17 cellular contexts compared by ENCODE assay signal in the genomic region with DNA sequence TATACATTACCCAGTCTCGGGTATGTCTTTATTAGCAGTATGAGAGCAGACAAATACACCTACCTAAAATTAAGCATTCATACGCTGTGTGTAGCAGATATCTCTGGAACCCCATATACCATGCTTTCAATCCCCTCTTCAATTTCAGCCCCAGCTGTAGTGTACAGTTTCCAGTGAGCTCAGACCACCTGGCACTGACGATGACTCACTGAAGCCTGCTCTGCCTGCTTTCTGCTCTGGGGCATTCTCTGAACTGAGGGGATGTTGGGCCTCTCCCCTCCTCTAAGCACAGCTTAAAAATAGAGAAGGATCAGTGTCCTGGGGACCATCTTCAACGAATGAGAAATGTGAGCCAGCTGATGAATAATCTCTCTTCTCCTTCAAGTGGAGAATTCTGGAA. TPM values are rescaled to one million over a fixed set of nuclear protein-coding genes. Genes with fewer than 3 reads are reported as not detected.
DNase-seq lines count a peak whose midpoint lies in the region; ATAC-seq and TF ChIP-seq lines count a peak whose summit lies in the region.
"Had no signal": no experiment of that assay in that cellular context is flagged by ENCODE, and none has a peak within 500 bp of the region (broad histone marks: within the 10 kb centered on the region; RNA-seq: fewer than 3 reads in every experiment).

No MANE protein-coding gene starts in this region.

- H3K36me3 Mint-ChIP-seq in CD4-positive, CD25-positive, alpha-beta regulatory T cell, result no peaks in the 10 kb centered on the region

- intact Hi-C loops in heart right ventricle (cut with DNase I), result no loop called here

- H3K27ac ChIP-seq in CD4-positive, CD25-positive, alpha-beta regulatory T cell (ENCODE audit: insufficient read depth, low read length, poor library complexity, severe bottlenecking), result no peak overlapping the region
- no peak overlapping the region for H3K27ac ChIP-seq in heart right ventricle

- no peaks in the 10 kb centered on the region for H3K9me3 ChIP-seq in CD4-positive, CD25-positive, alpha-beta regulatory T cell (ENCODE audit: control insufficient read depth in 2 of 2, low read length in 2 of 2)
- no peaks in the 10 kb centered on the region for H3K9me3 ChIP-seq in heart right ventricle
- H3K9me3 ChIP-seq: Caco-2 had no signal

- peak in 1 of 2 donors; percentile 50 for ATAC-seq in CD4-positive, CD25-positive, alpha-beta regulatory T cell (ENCODE audit: low read depth in 2 of 2)
- ATAC-seq in HG02610 (IDR thresholded peaks at IDR 0.05; ENCODE audit: unreplicated experiment), result peak; percentile 56
- ATAC-seq in SK-N-SH treated with all-trans-retinoic acid at 6 μM for 48 hours, result peak; percentile 44; the same call in 2 of the 3 replicates
- no peak for ATAC-seq in heart right ventricle

- no peaks in the 10 kb centered on the region for H3K9me3 Mint-ChIP-seq in CD4-positive, CD25-positive, alpha-beta regulatory T cell
- H3K9me3 Mint-ChIP-seq: activated T-helper 2 cell treated with anti-CD3 and anti-CD28 coated beads, Interferon-gamma antibody, Interleukin-2, Interleukin-4, amounts not matched to agents 10 μg/mL and 5 μg/mL and 100 μg/mL, durations not matched to agents 14 hours and 24 hours and 36 hours had no signal

- DNase-seq in CD4-positive, CD25-positive, alpha-beta regulatory T cell, result no peak
- DNase-seq in islet precursor cell, result peak; percentile 71
- no peak for DNase-seq in SHP77 (lab: John Stamatoyannopoulos, UW)
- DNase-seq in CD1c-positive myeloid dendritic cell (ENCODE audit: extremely low spot score), result no peak
- DNase-seq in heart right ventricle, result no peak
- no peak for DNase-seq in NCI-H2029 (lab: John Stamatoyannopoulos, UW)
- DNase-seq: activated CD4-positive, CD25-positive, alpha-beta regulatory T cell treated with anti-CD3 and anti-CD28 coated beads, Interleukin-2, amount 50 U/mL, for 72 hours; Caco-2; NCI-H1417 treated with DMSO at 0.1 percent for 48 hours; NCI-H526 treated with DMSO at 0.1 percent for 48 hours had no signal

- H3K27ac Mint-ChIP-seq in CD4-positive, CD25-positive, alpha-beta regulatory T cell, result peak overlapping the region in 1 of 3 donors; percentile 90

- no peaks in the 10 kb centered on the region for H3K27me3 ChIP-seq in CD4-positive, CD25-positive, alpha-beta regulatory T cell (ENCODE audit: control insufficient read depth, insufficient read depth, low read length)
- H3K27me3 ChIP-seq in heart right ventricle, result peaks cover 0 to under 1% (median 0%) of the 10 kb centered on the region in 7 donors

- H3K4me3 Mint-ChIP-seq in CD4-positive, CD25-positive, alpha-beta regulatory T cell, result no peak overlapping the region

- H3K27me3 Mint-ChIP-seq in CD4-positive, CD25-positive, alpha-beta regulatory T cell, result peaks cover 5% of the 10 kb centered on the region

- no peaks in the 10 kb centered on the region for H3K36me3 ChIP-seq in CD4-positive, CD25-positive, alpha-beta regulatory T cell (ENCODE audit: control insufficient read depth, insufficient read depth, low read length)
- no peaks in the 10 kb centered on the region for H3K36me3 ChIP-seq in heart right ventricle

- peak overlapping the region; percentile 27 for H3K4me3 ChIP-seq in CD4-positive, CD25-positive, alpha-beta regulatory T cell (ENCODE audit: low read depth, low read length)
- no peak overlapping the region for H3K4me3 ChIP-seq in heart right ventricle

- no peaks in the 10 kb centered on the region for H3K4me1 ChIP-seq in CD4-positive, CD25-positive, alpha-beta regulatory T cell (ENCODE audit: control insufficient read depth, insufficient read depth, low read length, poor library complexity, severe bottlenecking)
- peaks cover 0 to 8% (median 0%) of the 10 kb centered on the region in 9 donors for H3K4me1 ChIP-seq in heart right ventricle

- H3K4me1 Mint-ChIP-seq in CD4-positive, CD25-positive, alpha-beta regulatory T cell, result peaks cover 2 to 24% (median 6%) of the 10 kb centered on the region in 4 donors

- WGBS in heart right ventricle, 2 donors, result 77 to 79% methylated on average over 4 of the region's 4 CpGs

- TF ChIP-seq CTCF in heart right ventricle (IDR thresholded peaks at IDR 0.05), result no peak

TF ChIP-seq in SK-N-SH treated with all-trans-retinoic acid at 6 μM for 48 hours, 23 proteins besides CTCF, POLR2A, EP300 and RAD21 (continues in another document):
- TF ChIP-seq, protein P1, sequence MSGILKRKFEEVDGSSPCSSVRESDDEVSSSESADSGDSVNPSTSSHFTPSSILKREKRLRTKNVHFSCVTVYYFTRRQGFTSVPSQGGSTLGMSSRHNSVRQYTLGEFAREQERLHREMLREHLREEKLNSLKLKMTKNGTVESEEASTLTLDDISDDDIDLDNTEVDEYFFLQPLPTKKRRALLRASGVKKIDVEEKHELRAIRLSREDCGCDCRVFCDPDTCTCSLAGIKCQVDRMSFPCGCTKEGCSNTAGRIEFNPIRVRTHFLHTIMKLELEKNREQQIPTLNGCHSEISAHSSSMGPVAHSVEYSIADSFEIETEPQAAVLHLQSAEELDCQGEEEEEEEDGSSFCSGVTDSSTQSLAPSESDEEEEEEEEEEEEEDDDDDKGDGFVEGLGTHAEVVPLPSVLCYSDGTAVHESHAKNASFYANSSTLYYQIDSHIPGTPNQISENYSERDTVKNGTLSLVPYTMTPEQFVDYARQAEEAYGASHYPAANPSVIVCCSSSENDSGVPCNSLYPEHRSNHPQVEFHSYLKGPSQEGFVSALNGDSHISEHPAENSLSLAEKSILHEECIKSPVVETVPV (CRISPR knock-in tag; IDR thresholded peaks at IDR 0.05), result no peak
- TF ChIP-seq GLIS3 (CRISPR knock-in tag; IDR thresholded peaks at IDR 0.05), result no peak
- TF ChIP-seq ESRRG (CRISPR knock-in tag; IDR thresholded peaks at IDR 0.05), result no peak
- TF ChIP-seq ZNF8 (CRISPR knock-in tag; IDR thresholded peaks at IDR 0.05), result no peak
- TF ChIP-seq ISL1 (CRISPR knock-in tag; IDR thresholded peaks at IDR 0.05), result no peak
- no peak for TF ChIP-seq ZC3H10 (CRISPR knock-in tag; IDR thresholded peaks at IDR 0.05)
- TF ChIP-seq, protein P2, sequence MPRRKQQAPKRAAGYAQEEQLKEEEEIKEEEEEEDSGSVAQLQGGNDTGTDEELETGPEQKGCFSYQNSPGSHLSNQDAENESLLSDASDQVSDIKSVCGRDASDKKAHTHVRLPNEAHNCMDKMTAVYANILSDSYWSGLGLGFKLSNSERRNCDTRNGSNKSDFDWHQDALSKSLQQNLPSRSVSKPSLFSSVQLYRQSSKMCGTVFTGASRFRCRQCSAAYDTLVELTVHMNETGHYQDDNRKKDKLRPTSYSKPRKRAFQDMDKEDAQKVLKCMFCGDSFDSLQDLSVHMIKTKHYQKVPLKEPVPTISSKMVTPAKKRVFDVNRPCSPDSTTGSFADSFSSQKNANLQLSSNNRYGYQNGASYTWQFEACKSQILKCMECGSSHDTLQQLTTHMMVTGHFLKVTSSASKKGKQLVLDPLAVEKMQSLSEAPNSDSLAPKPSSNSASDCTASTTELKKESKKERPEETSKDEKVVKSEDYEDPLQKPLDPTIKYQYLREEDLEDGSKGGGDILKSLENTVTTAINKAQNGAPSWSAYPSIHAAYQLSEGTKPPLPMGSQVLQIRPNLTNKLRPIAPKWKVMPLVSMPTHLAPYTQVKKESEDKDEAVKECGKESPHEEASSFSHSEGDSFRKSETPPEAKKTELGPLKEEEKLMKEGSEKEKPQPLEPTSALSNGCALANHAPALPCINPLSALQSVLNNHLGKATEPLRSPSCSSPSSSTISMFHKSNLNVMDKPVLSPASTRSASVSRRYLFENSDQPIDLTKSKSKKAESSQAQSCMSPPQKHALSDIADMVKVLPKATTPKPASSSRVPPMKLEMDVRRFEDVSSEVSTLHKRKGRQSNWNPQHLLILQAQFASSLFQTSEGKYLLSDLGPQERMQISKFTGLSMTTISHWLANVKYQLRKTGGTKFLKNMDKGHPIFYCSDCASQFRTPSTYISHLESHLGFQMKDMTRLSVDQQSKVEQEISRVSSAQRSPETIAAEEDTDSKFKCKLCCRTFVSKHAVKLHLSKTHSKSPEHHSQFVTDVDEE (CRISPR knock-in tag; IDR thresholded peaks at IDR 0.05), result no peak
- no peak for TF ChIP-seq ZFP30 (CRISPR knock-in tag; IDR thresholded peaks at IDR 0.05)
- TF ChIP-seq RARB (CRISPR knock-in tag; IDR thresholded peaks at IDR 0.05), result no peak
- no peak for TF ChIP-seq PPARA (CRISPR knock-in tag; IDR thresholded peaks at IDR 0.05; ENCODE audit: borderline replicate concordance)
- no peak for TF ChIP-seq ARNTL (CRISPR knock-in tag; IDR thresholded peaks at IDR 0.05; ENCODE audit: borderline replicate concordance, low read depth)
- TF ChIP-seq, protein P3, sequence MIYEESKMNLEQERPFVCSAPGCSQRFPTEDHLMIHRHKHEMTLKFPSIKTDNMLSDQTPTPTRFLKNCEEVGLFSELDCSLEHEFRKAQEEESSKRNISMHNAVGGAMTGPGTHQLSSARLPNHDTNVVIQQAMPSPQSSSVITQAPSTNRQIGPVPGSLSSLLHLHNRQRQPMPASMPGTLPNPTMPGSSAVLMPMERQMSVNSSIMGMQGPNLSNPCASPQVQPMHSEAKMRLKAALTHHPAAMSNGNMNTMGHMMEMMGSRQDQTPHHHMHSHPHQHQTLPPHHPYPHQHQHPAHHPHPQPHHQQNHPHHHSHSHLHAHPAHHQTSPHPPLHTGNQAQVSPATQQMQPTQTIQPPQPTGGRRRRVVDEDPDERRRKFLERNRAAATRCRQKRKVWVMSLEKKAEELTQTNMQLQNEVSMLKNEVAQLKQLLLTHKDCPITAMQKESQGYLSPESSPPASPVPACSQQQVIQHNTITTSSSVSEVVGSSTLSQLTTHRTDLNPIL (CRISPR knock-in tag; IDR thresholded peaks at IDR 0.05; ENCODE audit: low read depth), result no peak
- TF ChIP-seq ZFP3 (CRISPR knock-in tag; IDR thresholded peaks at IDR 0.05), result no peak
- TF ChIP-seq CSDC2 (CRISPR knock-in tag; IDR thresholded peaks at IDR 0.05), result no peak
- TF ChIP-seq OSR1 (CRISPR knock-in tag; IDR thresholded peaks at IDR 0.05), result no peak
- no peak for TF ChIP-seq ZNF70 (CRISPR knock-in tag; IDR thresholded peaks at IDR 0.05)

RNA-seq across cellular contexts. Expression of gene CCL20, which starts 8.7 kb away (rescaled TPM):
- total RNA-seq in CD4-positive, CD25-positive, alpha-beta regulatory T cell, result 3.7 TPM
- polyA plus RNA-seq in CD4-positive, CD25-positive, alpha-beta regulatory T cell, result 1 to 10 TPM in 3 of 4 donors, under 1 TPM in 1; 0.94 to 2.3 (median 2.1) TPM
- total RNA-seq in heart right ventricle, result not detected
- polyA plus RNA-seq in heart right ventricle, result under 1 TPM in 1 of 2 donors, not detected in 1; 0.20 TPM
- total RNA-seq: H4 had no signal

RNA-seq across cellular contexts. Expression of gene SCYGR8, which starts 59.3 kb away (rescaled TPM):
- not detected for total RNA-seq in CD4-positive, CD25-positive, alpha-beta regulatory T cell
- not detected for polyA plus RNA-seq in CD4-positive, CD25-positive, alpha-beta regulatory T cell
- not detected for total RNA-seq in heart right ventricle
- polyA plus RNA-seq in heart right ventricle, result not detected
- total RNA-seq: activated T-helper 2 cell treated with anti-CD3 and anti-CD28 coated beads, Interferon-gamma antibody, Interleukin-2, Interleukin-4, amounts not matched to agents 10 μg/mL and 5 μg/mL and 100 μg/mL, durations not matched to agents 14 hours and 24 hours and 36 hours; Caco-2; H4; mononuclear cell; renal cortical epithelial cell; subcutaneous adipose tissue had no signal

Comparison
In these comparisons a context has a peak if more than half of its experiments do, and no peak if none do; other contexts are left out.
1. ATAC-seq: peak in HG02610 (single experiment) and SK-N-SH treated with all-trans-retinoic acid at 6 μM for 48 hours (single experiment); none in heart right ventricle (0 of 8).